ENCODE assay signal across 8 cellular contexts in the genomic region with DNA sequence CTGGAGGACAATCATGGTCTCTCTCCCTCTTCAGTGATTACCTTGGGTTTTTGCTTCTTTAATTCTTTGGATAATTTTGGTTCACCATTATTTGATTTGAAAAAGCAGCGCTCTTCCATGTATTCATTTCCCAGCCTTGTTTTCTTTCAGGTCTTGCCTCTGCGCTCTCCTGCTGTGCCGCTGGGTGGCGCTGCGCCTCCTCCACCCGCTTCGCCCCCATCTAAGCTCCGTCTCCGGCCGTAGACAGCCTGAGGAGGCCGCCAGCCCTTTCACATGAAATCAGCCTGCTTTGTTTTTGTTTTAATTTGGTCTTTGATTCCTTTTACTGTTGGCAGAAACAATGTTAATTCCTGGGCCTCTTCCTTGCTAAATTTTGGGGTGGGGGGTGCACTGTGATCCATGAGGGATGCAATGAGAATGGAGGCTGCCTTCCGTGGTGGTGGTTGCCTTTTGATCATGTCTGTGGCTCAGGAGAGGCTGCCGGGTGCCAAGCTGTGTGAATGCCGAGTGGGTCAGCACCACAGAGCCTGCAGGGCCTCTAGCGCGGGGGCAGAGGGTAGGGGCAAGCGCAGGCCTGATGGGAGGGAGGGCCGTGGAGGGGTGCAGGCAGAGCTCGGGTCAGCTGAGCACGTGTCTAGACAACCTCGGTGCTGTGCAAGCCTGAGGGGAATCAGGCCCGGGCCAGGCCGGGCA.
DNase-seq lines count a peak whose midpoint lies in the region; ATAC-seq, FAIRE-seq and TF ChIP-seq lines count a peak whose summit lies in the region.

No MANE protein-coding gene starts in this region.

- TF ChIP-seq RAD21 in K562 (CRISPR knock-in tag; conservative IDR thresholded peaks at IDR 0.05 in 1 of 2, IDR thresholded peaks at IDR 0.05 in 1 of 2): peak; percentile 33 to 67

- no peaks in the 10 kb centered on the region for H3K9me1 ChIP-seq in K562 (ENCODE audit: control insufficient read depth, insufficient read depth, low read length)

- H3K4me2 ChIP-seq in K562 (ENCODE audit: insufficient read depth, low read length): no peak overlapping the region

- 48% methylated on average over 19 of the region's 23 CpGs for WGBS in K562 (ENCODE audit: insufficient coverage, low coverage, missing lambda C conversion rate)
- WGBS in iPS DF 6.9 (ENCODE audit: insufficient coverage, insufficient read length): no CpG with 5 or more reads among the region's 23 CpGs

- POLR2A ChIA-PET in T-cell (lab: Charles Lee): interaction anchor here in 1 of 2 donors (0.7 kb wide), 1 partner anchor 59 kb away, joined by 3 read pairs; no protein-coding TSS in a partner anchor
- POLR2A ChIA-PET in K562 (lab: Yijun Ruan, JAX): interaction anchor here (0.9 to 1.4 kb wide), 2 partner anchors 11 to 30 kb away, joined by 3 read pairs; no protein-coding TSS in a partner anchor

- H3K27me3 ChIP-seq in K562 (ENCODE audit: control insufficient read depth in 2 of 2, insufficient read depth in 2 of 2, low read length in 2 of 2): no peaks in the 10 kb centered on the region
- no peaks in the 10 kb centered on the region for H3K27me3 ChIP-seq in iPS DF 6.9 (ENCODE audit: control insufficient read depth, insufficient read depth, low read length)

- H3K36me3 Mint-ChIP-seq in T-cell: peaks cover 41% of the 10 kb centered on the region

- no peaks in the 10 kb centered on the region for H3K9me3 Mint-ChIP-seq in T-cell

- ATAC-seq in Right ventricle myocardium inferior: no peak
- ATAC-seq in T-cell (replicated peaks in 1 of 4): peak; percentile 65 to 73 (median 68)
- peak; percentile 92 for ATAC-seq in K562
- ATAC-seq in HG03097 (IDR thresholded peaks at IDR 0.05; ENCODE audit: low FRiP score, unreplicated experiment): no peak

- TF ChIP-seq POLR2A in K562 (conservative IDR thresholded peaks at IDR 0.05): no peak

- FAIRE-seq in K562 (lab: Jason Lieb, UNC): peak; percentile 23

- H3K27me3 Mint-ChIP-seq in T-cell: no peaks in the 10 kb centered on the region

- H3K27ac ChIP-seq in K562 (ENCODE audit: extremely low read depth, low read depth, low read length) (no peak overlapping the region), iPS DF 6.9 (ENCODE audit: low read length) (no peak overlapping the region)

- H3K4me1 Mint-ChIP-seq in T-cell: peaks cover 8 to 14% (median 10%) of the 10 kb centered on the region in 3 donors

- intact Hi-C loops in Right ventricle myocardium inferior (cut with DNase I): no loop called here
- intact Hi-C loops in cardiac septum (cut with DNase I): no loop called here
- intact Hi-C loops in K562 (cut with micrococcal nuclease): loop anchor here (5.0 to 10.0 kb wide), 2 partner anchors 140 to 173 kb away; no protein-coding TSS in a partner anchor

- no peaks in the 10 kb centered on the region for H3K79me2 ChIP-seq in K562 (ENCODE audit: control insufficient read depth, insufficient read depth, low read length)

- H3K4me3 ChIP-seq in K562 (no peak overlapping the region), iPS DF 6.9 (ENCODE audit: low read length) (no peak overlapping the region)

- no peak overlapping the region for H3K4me3 Mint-ChIP-seq in T-cell

- TF ChIP-seq CTCF in K562 (IDR thresholded peaks at IDR 0.05 in 2 of 3, conservative IDR thresholded peaks at IDR 0.05 in 1 of 3; ENCODE audit: insufficient read depth in 2 of 3, low read depth in 1 of 3, low read length in 3 of 3): peak; percentile 80 to 90 (median 84)

- H3K9me3 ChIP-seq in K562 (replicated peaks; ENCODE audit: control insufficient read depth, insufficient read depth, low read depth, low read length): no peaks in the 10 kb centered on the region
- H3K9me3 ChIP-seq in iPS DF 6.9 (ENCODE audit: control insufficient read depth, insufficient read depth, low read length): no peaks in the 10 kb centered on the region

- in situ Hi-C loops in K562 (cut with MboI): no loop called here

- CTCF ChIA-PET in T-cell (lab: Charles Lee) (interaction anchor here (0.5 to 1.4 kb wide), 6 partner anchors 14 to 533 kb away, joined by 3 to 5 read pairs (median 3); no protein-coding TSS in a partner anchor), K562 (lab: Yijun Ruan, JAX; ENCODE audit: low intra/inter-chr PET ratio) (interaction anchor here (0.6 to 1.4 kb wide), 3 partner anchors 13 to 465 kb away, joined by 4 read pairs; no protein-coding TSS in a partner anchor)

- H3K36me3 ChIP-seq in K562 (ENCODE audit: control insufficient read depth, insufficient read depth, low read length): peaks cover 27% of the 10 kb centered on the region; the same call in 1 of the 3 replicates
- H3K36me3 ChIP-seq in iPS DF 6.9 (ENCODE audit: control insufficient read depth, insufficient read depth, low read length): peaks cover 25% of the 10 kb centered on the region

- BruUV-seq in K562 (replicated peaks; lab: Mats Ljungman, UMichigan): no TSS peak

- no peak for TF ChIP-seq EP300 in K562 (IDR thresholded peaks at IDR 0.05; ENCODE audit: low read length)

- no peak overlapping the region for H3K9ac ChIP-seq in K562 (ENCODE audit: insufficient read depth in 1 of 2, low read depth in 2 of 2, low read length in 2 of 2)

- no peaks in the 10 kb centered on the region for H4K20me1 ChIP-seq in K562 (replicated peaks; ENCODE audit: control insufficient read depth, insufficient read depth, low read length)

- H3K4me1 ChIP-seq in K562 (replicated peaks in 1 of 2; ENCODE audit: control insufficient read depth in 2 of 2, insufficient read depth in 2 of 2, low read length in 2 of 2) (peaks cover 0 to 7% of the 10 kb centered on the region in 2 experiments; a peak in 1 of 5 replicates), iPS DF 6.9 (ENCODE audit: control insufficient read depth, insufficient read depth, low read length) (no peaks in the 10 kb centered on the region; the same call in 1 of the 2 replicates)

- peak overlapping the region; percentile 45 to 56 for H3K27ac Mint-ChIP-seq in T-cell

- H2AFZ ChIP-seq in K562 (ENCODE audit: low read depth, low read length): no peak overlapping the region

- DNase-seq in Right ventricle myocardium inferior (ENCODE audit: missing footprints): peak; percentile 62
- no peak for DNase-seq in cardiac septum (ENCODE audit: low spot score)
- DNase-seq in T-cell: peak in 31 of 34 experiments; percentile 18 to 59 (median 46)
- DNase-seq in K562 (ENCODE audit: extremely low read depth in 1 of 4, low spot score in 3 of 4): peak; percentile 58 to 85 (median 79)
- DNase-seq in iPS DF 6.9 (ENCODE audit: low read depth, low spot score): peak; percentile 50
- peak; percentile 40 for DNase-seq in stimulated activated CD4-positive, alpha-beta T cell treated with anti-CD3 and anti-CD28 coated beads, Interleukin-1b, Interleukin-23, amount 100 ng/mL, for 48 hours
- no peak for DNase-seq in NCI-H2107 (lab: John Stamatoyannopoulos, UW)

TF ChIP-seq in K562, 482 proteins besides CTCF, POLR2A, EP300 and RAD21 (continues in another document):
- TF ChIP-seq SNAPC5 (CRISPR knock-in tag; IDR thresholded peaks at IDR 0.05) (no peak), ZBTB33 (CRISPR knock-in tag; IDR thresholded peaks at IDR 0.05) (peak; percentile 81), TARDBP (IDR thresholded peaks at IDR 0.05) (no peak), NFE2 (IDR thresholded peaks at IDR 0.05; ENCODE audit: low read depth) (no peak), KDM2B (CRISPR knock-in tag; IDR thresholded peaks at IDR 0.05) (no peak), CTCFL (IDR thresholded peaks at IDR 0.05; ENCODE audit: borderline replicate concordance, insufficient read depth, low read depth, low read length, poor library complexity, severe bottlenecking) (peak; percentile 31), TBP (optimal IDR thresholded peaks at IDR 0.05; ENCODE audit: low read depth, low read length) (no peak)
- TF ChIP-seq, protein P1, sequence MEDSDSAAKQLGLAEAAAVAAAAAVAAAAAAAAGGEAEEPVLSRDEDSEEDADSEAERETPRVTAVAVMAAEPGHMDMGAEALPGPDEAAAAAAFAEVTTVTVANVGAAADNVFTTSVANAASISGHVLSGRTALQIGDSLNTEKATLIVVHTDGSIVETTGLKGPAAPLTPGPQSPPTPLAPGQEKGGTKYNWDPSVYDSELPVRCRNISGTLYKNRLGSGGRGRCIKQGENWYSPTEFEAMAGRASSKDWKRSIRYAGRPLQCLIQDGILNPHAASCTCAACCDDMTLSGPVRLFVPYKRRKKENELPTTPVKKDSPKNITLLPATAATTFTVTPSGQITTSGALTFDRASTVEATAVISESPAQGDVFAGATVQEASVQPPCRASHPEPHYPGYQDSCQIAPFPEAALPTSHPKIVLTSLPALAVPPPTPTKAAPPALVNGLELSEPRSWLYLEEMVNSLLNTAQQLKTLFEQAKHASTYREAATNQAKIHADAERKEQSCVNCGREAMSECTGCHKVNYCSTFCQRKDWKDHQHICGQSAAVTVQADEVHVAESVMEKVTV (CRISPR knock-in tag; IDR thresholded peaks at IDR 0.05): no peak

Comparison
In these comparisons a context has a peak if more than half of its experiments do, and no peak if none do; other contexts are left out.
1. DNase-seq: peak in Right ventricle myocardium inferior (single experiment), T-cell (31 of 34), K562 (4 of 4), iPS DF 6.9 (single experiment) and stimulated activated CD4-positive, alpha-beta T cell treated with anti-CD3 and anti-CD28 coated beads, Interleukin-1b, Interleukin-23, amount 100 ng/mL, for 48 hours (single experiment); none in cardiac septum (single experiment) and NCI-H2107 (single experiment).
2. ATAC-seq: peak in T-cell (4 of 4) and K562 (single experiment); none in Right ventricle myocardium inferior (single experiment) and HG03097 (single experiment).